ENCODE assay signal across 12 cellular contexts in genomic region chr17:73566905-73567782, GRCh38.
A peak's percentile ranks its signal among the peaks of the same experiment; 100 is the strongest.
DNase-seq lines count a peak whose midpoint lies in the region; ATAC-seq and TF ChIP-seq lines count a peak whose summit lies in the region.
"Had no signal": no experiment of that assay in that cellular context is flagged by ENCODE, and none has a peak within 500 bp of the region (broad histone marks: within the 10 kb centered on the region; RNA-seq: fewer than 3 reads in every experiment).

No MANE protein-coding gene starts in this region.

- H3K9me3 Mint-ChIP-seq in T-cell = no peaks in the 10 kb centered on the region
- H3K9me3 Mint-ChIP-seq: neural crest cell had no signal

- peaks cover 60% of the 10 kb centered on the region for H3K4me1 ChIP-seq in ectodermal cell (ENCODE audit: control insufficient read depth, insufficient read depth, low read length)

- H3K4me1 Mint-ChIP-seq in T-cell = peaks cover 22 to 25% (median 24%) of the 10 kb centered on the region in 3 donors

- TF ChIP-seq POLR2A in erythroblast (IDR thresholded peaks at IDR 0.05; ENCODE audit: low read length) = no peak

- no peaks in the 10 kb centered on the region for H3K9me3 ChIP-seq in ectodermal cell (ENCODE audit: control insufficient read depth, low read length)

- peak overlapping the region; percentile 83 for H3K27ac ChIP-seq in ectodermal cell (ENCODE audit: insufficient read depth, low read depth, low read length, poor library complexity, severe bottlenecking)
- H3K27ac ChIP-seq: 22Rv1 had no signal

- CTCF ChIA-PET in T-cell (lab: Charles Lee) = interaction anchor here (0.6 to 0.7 kb wide), 3 partner anchors 17 to 414 kb away, joined by 3 to 4 read pairs (median 3); no protein-coding TSS in a partner anchor

- DNase-seq in DMS79 treated with DMSO at 0.1 percent for 48 hours (lab: John Stamatoyannopoulos, UW) = peak; percentile 32
- DNase-seq in DMS79 (lab: John Stamatoyannopoulos, UW) = no peak
- DNase-seq in T-cell = peak in 25 of 34 experiments; percentile 3 to 43 (median 20)
- DNase-seq in stimulated activated CD4-positive, alpha-beta T cell treated with anti-CD3 and anti-CD28 coated beads, Interleukin-4, amount 100 ng/mL, for 24 hours = peak; percentile 8
- no peak for DNase-seq in DMS53 (lab: John Stamatoyannopoulos, UW)
- DNase-seq in sciatic nerve (ENCODE audit: low spot score) = no peak
- no peak for DNase-seq in erythroblast (lab: John Stamatoyannopoulos, UW)
- DNase-seq: activated CD4-positive, CD25-positive, alpha-beta regulatory T cell treated with anti-CD3 and anti-CD28 coated beads, Interleukin-2, amount 50 U/mL, for 72 hours; PC-3 had no signal

- no peaks in the 10 kb centered on the region for H3K36me3 Mint-ChIP-seq in T-cell

- ATAC-seq in T-cell (replicated peaks in 1 of 4) = peak; percentile 77 to 92 (median 85)
- ATAC-seq in sciatic nerve = no peak
- ATAC-seq: PC-3 had no signal

- peak overlapping the region; percentile 86 to 91 for H3K27ac Mint-ChIP-seq in T-cell

- POLR2A ChIA-PET in T-cell (lab: Charles Lee) = no interaction called here

- 27 to 29% methylated on average over 11 of the region's 11 CpGs for WGBS in ectodermal cell, 2 experiments

- intact Hi-C loops in sciatic nerve (cut with DNase I) = no loop called here

- H3K27me3 Mint-ChIP-seq in T-cell = no peaks in the 10 kb centered on the region

- H3K36me3 ChIP-seq in ectodermal cell (ENCODE audit: control insufficient read depth, insufficient read depth, low read length) = no peaks in the 10 kb centered on the region

- no peaks in the 10 kb centered on the region for H3K27me3 ChIP-seq in ectodermal cell (ENCODE audit: control insufficient read depth, insufficient read depth, low read length, poor library complexity, severe bottlenecking)

- H3K4me3 Mint-ChIP-seq in T-cell = peak overlapping the region in 1 of 3 donors; percentile 56
- H3K4me3 Mint-ChIP-seq: neural crest cell had no signal

- H3K4me3 ChIP-seq in ectodermal cell (ENCODE audit: insufficient read depth, low read depth, low read length) = no peak overlapping the region

Comparison
In these comparisons a context has a peak if more than half of its experiments do, and no peak if none do; other contexts are left out.
1. DNase-seq: peak in DMS79 treated with DMSO at 0.1 percent for 48 hours (single experiment), T-cell (25 of 34) and stimulated activated CD4-positive, alpha-beta T cell treated with anti-CD3 and anti-CD28 coated beads, Interleukin-4, amount 100 ng/mL, for 24 hours (single experiment); none in DMS79 (single experiment), DMS53 (single experiment), sciatic nerve (single experiment) and erythroblast (0 of 2).